Comparison of ENCODE assay signal across 8 cellular contexts in the genomic region with DNA sequence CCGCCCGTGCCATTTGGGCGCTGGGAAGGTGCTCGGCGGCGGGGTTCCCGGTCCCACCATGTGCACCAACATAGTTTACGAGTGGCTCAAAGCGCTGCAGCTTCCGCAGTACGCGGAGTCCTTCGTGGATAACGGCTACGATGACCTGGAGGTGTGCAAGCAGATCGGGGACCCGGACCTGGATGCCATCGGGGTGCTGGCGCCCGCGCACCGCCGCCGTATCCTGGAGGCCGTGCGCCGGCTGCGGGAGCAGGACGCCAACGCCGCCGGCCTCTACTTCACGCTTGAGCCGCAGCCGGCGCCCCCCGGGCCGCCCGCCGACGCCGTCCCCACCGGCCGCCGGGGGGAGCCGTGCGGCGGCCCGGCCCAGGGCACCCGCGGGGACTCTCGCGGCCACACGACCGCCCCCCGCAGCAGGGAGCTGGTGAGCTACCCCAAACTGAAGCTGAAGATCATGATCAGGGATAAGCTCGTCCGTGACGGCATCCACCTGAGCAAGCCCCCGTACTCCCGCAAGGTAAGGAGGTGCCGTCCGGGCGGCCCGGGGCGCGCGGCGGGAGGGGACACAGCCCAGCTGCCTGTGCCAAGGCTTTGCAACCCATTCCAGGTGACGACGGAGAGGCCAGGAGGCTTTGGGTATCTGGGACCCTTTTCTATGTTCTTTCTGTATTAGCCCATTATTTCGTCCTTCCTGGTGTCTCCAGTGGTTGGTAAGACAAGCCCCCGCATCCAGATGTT. TPM values are rescaled to one million over a fixed set of nuclear protein-coding genes. Genes with fewer than 3 reads are reported as not detected.
A peak's percentile ranks its signal among the peaks of the same experiment; 100 is the strongest.
DNase-seq lines count a peak whose midpoint lies in the region; ATAC-seq and TF ChIP-seq lines count a peak whose summit lies in the region.

No MANE protein-coding gene starts in this region.

- peaks cover 3% of the 10 kb centered on the region; the same call in 1 of the 2 replicates for H3K4me1 ChIP-seq in IMR-90 (ENCODE audit: control insufficient read depth, insufficient read depth, low read length)
- H3K4me1 ChIP-seq in mucosa of descending colon (ENCODE audit: low read depth), result peaks cover 11% of the 10 kb centered on the region

- H3K4me2 ChIP-seq in IMR-90 (ENCODE audit: low read depth, low read length), result peak overlapping the region; percentile 86

- H2BK120ac ChIP-seq in IMR-90 (ENCODE audit: low read depth, low read length), result peak overlapping the region; percentile 32; the same call in 1 of the 2 replicates

- peak overlapping the region; percentile 90 for H2AFZ ChIP-seq in IMR-90 (replicated peaks; ENCODE audit: low read length, poor library complexity)

- DNase-seq in NCI-H2227 (lab: John Stamatoyannopoulos, UW; ENCODE audit: unreplicated experiment) (peak; percentile 16), NCI-H2227 treated with DMSO at 0.1 percent for 48 hours (lab: John Stamatoyannopoulos, UW) (no peak), IMR-90 (no peak), dorsolateral prefrontal cortex (no peak), mucosa of descending colon (peak; percentile 28 to 55 (median 51)), NCI-H345 (lab: John Stamatoyannopoulos, UW) (no peak), H4 (ENCODE audit: low spot score) (no peak)
- DNase-seq in stimulated activated naive CD4-positive, alpha-beta T cell (lab: John Stamatoyannopoulos, UW), result no peak

- H4K5ac ChIP-seq in IMR-90 (ENCODE audit: low read depth, low read length), result no peak overlapping the region

- H3K27me3 ChIP-seq in IMR-90 (ENCODE audit: control insufficient read depth, insufficient read depth, low read length) (peaks cover 6% of the 10 kb centered on the region; the same call in 1 of the 2 replicates), dorsolateral prefrontal cortex (peaks cover 0 to 23% (median 0%) of the 10 kb centered on the region in 45 donors)

- no peak for TF ChIP-seq POLR2A in IMR-90 (IDR thresholded peaks at IDR 0.05; ENCODE audit: low read depth, low read length)

- peak overlapping the region; percentile 56 for H3K4ac ChIP-seq in IMR-90 (ENCODE audit: low read depth, low read length)

- ATAC-seq in IMR-90 (ENCODE audit: low read depth), result peak; percentile 25
- ATAC-seq in mucosa of descending colon, result peak; percentile 13

- whole genome bisulfite sequencing in IMR-90 (ENCODE audit: extremely low coverage in 2 of 2, insufficient read length in 1 of 2), 2 experiments, result 0% methylated on average over 32 of the region's 73 CpGs; no CpG with 5 or more reads in 1 of the 2 experiments

- 0 out of 4 replicates have a peak overlapping the region, but pooled peaks of 1 of the 2 experiments have one; percentile 4 for H4K8ac ChIP-seq in IMR-90 (ENCODE audit: low read depth in 2 of 2, low read length in 2 of 2)

- no peak overlapping the region for H4K91ac ChIP-seq in IMR-90 (ENCODE audit: insufficient read depth, low read depth, low read length)

- intact Hi-C loops in IMR-90 (cut with micrococcal nuclease), result loop anchor here (1.0 to 10.0 kb wide), 5 partner anchors 243 to 956 kb away; no protein-coding TSS in a partner anchor
- intact Hi-C loops in dorsolateral prefrontal cortex (cut with DNase I), result loop anchor here in 1 of 2 donors (10.0 kb wide), 1 partner anchor 736 kb away; no protein-coding TSS in a partner anchor
- intact Hi-C loops in mucosa of descending colon (cut with DNase I, micrococcal nuclease), result loop anchor here (5.0 to 10.0 kb wide), 2 partner anchors 456 to 658 kb away; no protein-coding TSS in a partner anchor

- dilution Hi-C loops in IMR-90 (cut with HindIII; ENCODE audit: low sequenced_read_pairs, unreplicated experiment), result no loop called here

- H3K79me1 ChIP-seq in IMR-90 (ENCODE audit: low read depth in 1 of 2, low read length in 2 of 2), result no peaks in the 10 kb centered on the region; a peak in 1 of 4 replicates

- CTCF ChIA-PET in IMR-90 (lab: Yijun Ruan, JAX), result interaction anchor here (0.6 to 0.8 kb wide), 2 partner anchors 117 to 143 kb away, joined by 3 to 4 read pairs; no protein-coding TSS in a partner anchor

- in situ Hi-C loops in IMR-90 (cut with MboI; ENCODE audit: low sequenced_read_pairs), result loop anchor here (5.0 to 10.0 kb wide), 2 partner anchors 658 to 956 kb away; no protein-coding TSS in a partner anchor

- 0 out of 2 replicates have a peak, but pooled peaks have one; percentile 14 for TF ChIP-seq CTCF in IMR-90 (conservative IDR thresholded peaks at IDR 0.05; ENCODE audit: low read depth, low read length)
- no peak for TF ChIP-seq CTCF in dorsolateral prefrontal cortex (IDR thresholded peaks at IDR 0.05 in 54 of 56, conservative IDR thresholded peaks at IDR 0.05 in 2 of 56; ENCODE audit: low read depth in 1 of 56, partially characterized antibody in 56 of 56)
- TF ChIP-seq CTCF in mucosa of descending colon (IDR thresholded peaks at IDR 0.05), result no peak

- H2BK20ac ChIP-seq in IMR-90 (ENCODE audit: low read depth, low read length), result no peak overlapping the region

- no peak overlapping the region for H2BK5ac ChIP-seq in IMR-90 (ENCODE audit: low read depth, low read length, poor library complexity, severe bottlenecking)

- H3K9ac ChIP-seq in IMR-90 (ENCODE audit: low read depth, low read length), result peak overlapping the region; percentile 58; the same call in 1 of the 2 replicates

- no peak overlapping the region for H2AK5ac ChIP-seq in IMR-90 (ENCODE audit: low read depth, low read length)

- peak overlapping the region; percentile 68 for H3K4me3 ChIP-seq in IMR-90 (ENCODE audit: insufficient read depth, low read depth, low read length)
- peak overlapping the region; percentile 41 to 84 (median 69) for H3K4me3 ChIP-seq in dorsolateral prefrontal cortex
- H3K4me3 ChIP-seq in mucosa of descending colon, result peak overlapping the region; percentile 26

- POLR2A ChIA-PET in IMR-90 (lab: Charles Lee; ENCODE audit: unreplicated experiment), result no interaction called here

- H3K14ac ChIP-seq in IMR-90 (replicated peaks; ENCODE audit: low read depth, low read length), result no peak overlapping the region

- H3K23ac ChIP-seq in IMR-90 (ENCODE audit: low read depth, low read length), result peak overlapping the region; percentile 63

- no peaks in the 10 kb centered on the region for H3K9me3 ChIP-seq in IMR-90 (ENCODE audit: control insufficient read depth, insufficient read depth, low read length)
- no peaks in the 10 kb centered on the region for H3K9me3 ChIP-seq in mucosa of descending colon

- H3K36me3 ChIP-seq in IMR-90 (ENCODE audit: control insufficient read depth, insufficient read depth, low read length), result no peaks in the 10 kb centered on the region
- H3K36me3 ChIP-seq in mucosa of descending colon (ENCODE audit: low read depth), result no peaks in the 10 kb centered on the region

- H3K9me1 ChIP-seq in IMR-90 (ENCODE audit: insufficient read depth, low read length), result no peaks in the 10 kb centered on the region; the same call in 1 of the 2 replicates

- 0 out of 2 replicates have a peak overlapping the region, but pooled peaks have one; percentile 38 for H3K56ac ChIP-seq in IMR-90 (ENCODE audit: extremely low read depth, insufficient read depth, low read length)

- H3K27ac ChIP-seq in IMR-90 (ENCODE audit: insufficient read depth, low read length) (peak overlapping the region; percentile 33), dorsolateral prefrontal cortex (peak overlapping the region in 8 of 59 donors; percentile 28 to 77 (median 48))

- H2AK9ac ChIP-seq in IMR-90 (replicated peaks; ENCODE audit: low read depth, low read length, poor library complexity), result peak overlapping the region; percentile 82

- H4K20me1 ChIP-seq in IMR-90 (ENCODE audit: insufficient read depth, low read length), result no peaks in the 10 kb centered on the region

- TF ChIP-seq RAD21 in IMR-90 (IDR thresholded peaks at IDR 0.05; ENCODE audit: low read length), result peak; percentile 19; the same call in 1 of the 2 replicates

- TSS peak; percentile 85 for BruUV-seq in IMR-90 (replicated peaks; lab: Mats Ljungman, UMichigan)

- no peak overlapping the region; the same call in 1 of the 2 replicates for H3K18ac ChIP-seq in IMR-90 (ENCODE audit: low read depth, low read length)

- H2BK15ac ChIP-seq in IMR-90 (ENCODE audit: low read depth, low read length), result no peak overlapping the region

TF ChIP-seq in IMR-90, 13 proteins besides CTCF, POLR2A, EP300 and RAD21:
- no peak for TF ChIP-seq CEBPB (IDR thresholded peaks at IDR 0.05; ENCODE audit: low read depth, low read length)
- TF ChIP-seq NFE2L2 (IDR thresholded peaks at IDR 0.05; ENCODE audit: low read depth, low read length), result no peak
- no peak for TF ChIP-seq RFX5 (IDR thresholded peaks at IDR 0.05; ENCODE audit: low read depth, low read length)
- TF ChIP-seq, protein P1, sequence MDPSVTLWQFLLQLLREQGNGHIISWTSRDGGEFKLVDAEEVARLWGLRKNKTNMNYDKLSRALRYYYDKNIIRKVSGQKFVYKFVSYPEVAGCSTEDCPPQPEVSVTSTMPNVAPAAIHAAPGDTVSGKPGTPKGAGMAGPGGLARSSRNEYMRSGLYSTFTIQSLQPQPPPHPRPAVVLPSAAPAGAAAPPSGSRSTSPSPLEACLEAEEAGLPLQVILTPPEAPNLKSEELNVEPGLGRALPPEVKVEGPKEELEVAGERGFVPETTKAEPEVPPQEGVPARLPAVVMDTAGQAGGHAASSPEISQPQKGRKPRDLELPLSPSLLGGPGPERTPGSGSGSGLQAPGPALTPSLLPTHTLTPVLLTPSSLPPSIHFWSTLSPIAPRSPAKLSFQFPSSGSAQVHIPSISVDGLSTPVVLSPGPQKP (IDR thresholded peaks at IDR 0.05; ENCODE audit: borderline replicate concordance, low read depth, low read length), result no peak
- no peak for TF ChIP-seq FOS (IDR thresholded peaks at IDR 0.05; ENCODE audit: low read depth, low read length)
- no peak for TF ChIP-seq CHD1 (IDR thresholded peaks at IDR 0.05; ENCODE audit: low read depth, low read length)

RNA-seq across cellular contexts. Expression of a gene that starts 0.6 kb away (rescaled TPM):
- total RNA-seq in IMR-90 (2012; rRNA removed) (1.6 and 2.2 TPM in 2 replicates), dorsolateral prefrontal cortex (1 to 10 TPM; 1.1 to 7.4 (median 2.9) TPM), mucosa of descending colon (10 to 100 TPM in 2 of 3 donors, 1 to 10 TPM in 1; 4.7 to 11.1 (median 10.3) TPM)
- polyA plus RNA-seq in IMR-90 (2012; rRNA removed), result 0.69 and 1.0 TPM in 2 replicates
- 0.12 and 0.15 TPM in 2 replicates for polyA plus RNA-seq in IMR-90 (2012; cell fraction: cytosol; rRNA removed)
- polyA plus RNA-seq in IMR-90 (2012; cell fraction: nucleus; rRNA removed; ENCODE audit: low replicate concordance), result 0.17 and 0.94 TPM in 2 replicates
- 0.84 and 2.1 TPM in 2 replicates for total RNA-seq in H4 (2014; rRNA removed; shearing (Covaris generic))

Comparison
In these comparisons a context has a peak if more than half of its experiments do, and no peak if none do; other contexts are left out.
1. DNase-seq: peak in NCI-H2227 (single experiment) and mucosa of descending colon (3 of 3); none in NCI-H2227 treated with DMSO at 0.1 percent for 48 hours (single experiment), IMR-90 (single experiment), dorsolateral prefrontal cortex (0 of 10), stimulated activated naive CD4-positive, alpha-beta T cell (0 of 6), NCI-H345 (single experiment) and H4 (single experiment).
2. Peak in every context shown above with its lines, with median percentiles within 50 percentile points of each other: H3K4me3 ChIP-seq.